ENCODE assay signal across 8 cellular contexts in genomic region chr21:45255381-45256020, GRCh38. TPM values are rescaled to one million over a fixed set of nuclear protein-coding genes. Genes with fewer than 3 reads are reported as not detected.
A peak's percentile ranks its signal among the peaks of the same experiment; 100 is the strongest.
DNase-seq lines count a peak whose midpoint lies in the region; ATAC-seq, FAIRE-seq and TF ChIP-seq lines count a peak whose summit lies in the region.

No MANE protein-coding gene starts in this region.

- DNase-seq in activated CD8-positive, alpha-beta memory T cell treated with anti-CD3 and anti-CD28 coated beads for 24 hours, result peak; percentile 54
- no peak for DNase-seq in activated CD8-positive, alpha-beta memory T cell treated with anti-CD3 and anti-CD28 coated beads, Interleukin-2, amount 50 U/mL, for 4 hours
- DNase-seq in NCI-H2107 (lab: John Stamatoyannopoulos, UW) (peak; percentile 79), GM12878 (ENCODE audit: low read depth, low spot score) (no peak), osteoblast (ENCODE audit: insufficient read length, low spot score, missing footprints) (peak; percentile 61), NCI-H446 treated with DMSO at 0.1 percent for 48 hours (lab: John Stamatoyannopoulos, UW) (no peak), H4 (ENCODE audit: low spot score) (no peak), DMS79 (lab: John Stamatoyannopoulos, UW) (no peak)

- CTCF ChIA-PET in GM12878 (lab: Yijun Ruan, JAX), result interaction anchor here (0.6 kb wide), 1 partner anchor 184 kb away, joined by 3 read pairs; no protein-coding TSS in a partner anchor

- H3K4me1 ChIP-seq in GM12878 (ENCODE audit: control insufficient read depth, insufficient read depth, low read length) (no peaks in the 10 kb centered on the region), osteoblast (ENCODE audit: insufficient read depth, low read length) (peaks cover 5% of the 10 kb centered on the region)

- H3K9me3 ChIP-seq in GM12878 (replicated peaks; ENCODE audit: control insufficient read depth, insufficient read depth, low read length) (no peaks in the 10 kb centered on the region; the same call in 2 of the 3 replicates), osteoblast (ENCODE audit: low read depth, low read length) (no peaks in the 10 kb centered on the region)

- no peak for TF ChIP-seq RAD21 in GM12878 (IDR thresholded peaks at IDR 0.05; ENCODE audit: insufficient read depth, low read depth, low read length)

- in situ Hi-C loops in GM12878 (cut with MboI), result no loop called here

- RAD21 ChIA-PET in GM12878 (lab: Charles Lee; ENCODE audit: unreplicated experiment), result no interaction called here

- no peak for TF ChIP-seq POLR2A in GM12878 (IDR thresholded peaks at IDR 0.05; ENCODE audit: low read depth, low read length)

- SMC1A ChIA-PET in GM12878 (lab: Charles Lee; ENCODE audit: uncharacterized antibody, unreplicated experiment), result no interaction called here

- H2AFZ ChIP-seq in GM12878 (ENCODE audit: control insufficient read depth, low read depth, low read length) (no peak overlapping the region), osteoblast (ENCODE audit: low read length) (no peak overlapping the region)

- BruUV-seq in GM12878 (replicated peaks; lab: Mats Ljungman, UMichigan), result no TSS peak

- 41% methylated on average over 19 of the region's 22 CpGs for WGBS in GM12878 (ENCODE audit: insufficient coverage, insufficient replicate concordance, low lambda C conversion rate, missing lambda C conversion rate)

- TF ChIP-seq CTCF in GM12878 (IDR thresholded peaks at IDR 0.05 in 2 of 3, conservative IDR thresholded peaks at IDR 0.05 in 1 of 3; ENCODE audit: control insufficient read depth in 2 of 3, extremely low read depth in 1 of 3, insufficient read depth in 1 of 3, low read depth in 3 of 3, low read length in 3 of 3) (no peak), osteoblast (IDR thresholded peaks at IDR 0.05; ENCODE audit: extremely low read depth, low read depth, low read length) (no peak)

- FAIRE-seq in GM12878 (lab: Jason Lieb, UNC), result no peak

- H3K79me2 ChIP-seq in GM12878 (ENCODE audit: control insufficient read depth, insufficient read depth, low read length) (no peaks in the 10 kb centered on the region), osteoblast (ENCODE audit: insufficient read depth, low read length) (no peaks in the 10 kb centered on the region)

- H3K4me2 ChIP-seq in GM12878 (ENCODE audit: control insufficient read depth, insufficient read depth) (no peak overlapping the region), osteoblast (ENCODE audit: insufficient read depth, low read length) (no peak overlapping the region)

- peak; percentile 85 for ATAC-seq in GM12878

- H3K9ac ChIP-seq in GM12878 (ENCODE audit: control insufficient read depth, insufficient read depth, low read length), result no peak overlapping the region

- no peaks in the 10 kb centered on the region for H3K27me3 ChIP-seq in GM12878 (replicated peaks in 1 of 2; ENCODE audit: control insufficient read depth in 2 of 2, insufficient read depth in 2 of 2, low read length in 1 of 2)
- H3K27me3 ChIP-seq in osteoblast (ENCODE audit: insufficient read depth, low read length), result peaks cover 36% of the 10 kb centered on the region

- no peak overlapping the region for H3K4me3 ChIP-seq in GM12878
- no peak overlapping the region for H3K4me3 ChIP-seq in osteoblast (ENCODE audit: insufficient read depth, low read length)

- POLR2A ChIA-PET in GM12878 (lab: Charles Lee), result no interaction called here

- intact Hi-C loops in GM12878 (cut with micrococcal nuclease; ENCODE audit: unreplicated experiment), result no loop called here

- no peaks in the 10 kb centered on the region for H4K20me1 ChIP-seq in GM12878 (ENCODE audit: control insufficient read depth, insufficient read depth)
- no peaks in the 10 kb centered on the region for H4K20me1 ChIP-seq in osteoblast (ENCODE audit: insufficient read depth, low read length)

- no peak for TF ChIP-seq EP300 in GM12878 (IDR thresholded peaks at IDR 0.05; ENCODE audit: borderline replicate concordance in 1 of 2, control insufficient read depth in 1 of 2, low read depth in 2 of 2, low read length in 2 of 2)

- H3K36me3 ChIP-seq in GM12878 (ENCODE audit: control insufficient read depth in 2 of 2, insufficient read depth in 2 of 2, low read length in 1 of 2) (no peaks in the 10 kb centered on the region), osteoblast (ENCODE audit: insufficient read depth, low read length) (no peaks in the 10 kb centered on the region)

- H3K27ac ChIP-seq in GM12878 (ENCODE audit: control insufficient read depth, insufficient read depth) (no peak overlapping the region), osteoblast (ENCODE audit: low read depth, low read length) (no peak overlapping the region)

TF ChIP-seq in GM12878, 131 proteins besides CTCF, POLR2A, EP300 and RAD21 (continues in another document):
- TF ChIP-seq RAD51 (IDR thresholded peaks at IDR 0.05) (peak; percentile 92), POU2F2 (IDR thresholded peaks at IDR 0.05; ENCODE audit: borderline replicate concordance, low read depth, low read length) (no peak), HDAC2 (IDR thresholded peaks at IDR 0.05) (no peak), ETV6 (conservative IDR thresholded peaks at IDR 0.05 in 1 of 2, IDR thresholded peaks at IDR 0.05 in 1 of 2; ENCODE audit: borderline replicate concordance in 1 of 2, low read depth in 1 of 2) (no peak), HCFC1 (IDR thresholded peaks at IDR 0.05; ENCODE audit: low read length) (no peak), NRF1 (conservative IDR thresholded peaks at IDR 0.05; ENCODE audit: low read depth, low read length) (no peak), YBX1 (IDR thresholded peaks at IDR 0.05) (no peak), ATF3 (IDR thresholded peaks at IDR 0.05; ENCODE audit: borderline replicate concordance, extremely low read depth, low read depth, low read length) (peak; percentile 26; the same call in 1 of the 2 replicates), ELK1 (IDR thresholded peaks at IDR 0.05; ENCODE audit: low read depth, low read length) (no peak), CHD2 (IDR thresholded peaks at IDR 0.05; ENCODE audit: borderline replicate concordance, low read depth, low read length) (no peak), PAX5 (IDR thresholded peaks at IDR 0.05; ENCODE audit: borderline replicate concordance, low read depth, low read length) (0 out of 2 replicates have a peak, but pooled peaks have one; percentile 26)
- TF ChIP-seq, protein P1, sequence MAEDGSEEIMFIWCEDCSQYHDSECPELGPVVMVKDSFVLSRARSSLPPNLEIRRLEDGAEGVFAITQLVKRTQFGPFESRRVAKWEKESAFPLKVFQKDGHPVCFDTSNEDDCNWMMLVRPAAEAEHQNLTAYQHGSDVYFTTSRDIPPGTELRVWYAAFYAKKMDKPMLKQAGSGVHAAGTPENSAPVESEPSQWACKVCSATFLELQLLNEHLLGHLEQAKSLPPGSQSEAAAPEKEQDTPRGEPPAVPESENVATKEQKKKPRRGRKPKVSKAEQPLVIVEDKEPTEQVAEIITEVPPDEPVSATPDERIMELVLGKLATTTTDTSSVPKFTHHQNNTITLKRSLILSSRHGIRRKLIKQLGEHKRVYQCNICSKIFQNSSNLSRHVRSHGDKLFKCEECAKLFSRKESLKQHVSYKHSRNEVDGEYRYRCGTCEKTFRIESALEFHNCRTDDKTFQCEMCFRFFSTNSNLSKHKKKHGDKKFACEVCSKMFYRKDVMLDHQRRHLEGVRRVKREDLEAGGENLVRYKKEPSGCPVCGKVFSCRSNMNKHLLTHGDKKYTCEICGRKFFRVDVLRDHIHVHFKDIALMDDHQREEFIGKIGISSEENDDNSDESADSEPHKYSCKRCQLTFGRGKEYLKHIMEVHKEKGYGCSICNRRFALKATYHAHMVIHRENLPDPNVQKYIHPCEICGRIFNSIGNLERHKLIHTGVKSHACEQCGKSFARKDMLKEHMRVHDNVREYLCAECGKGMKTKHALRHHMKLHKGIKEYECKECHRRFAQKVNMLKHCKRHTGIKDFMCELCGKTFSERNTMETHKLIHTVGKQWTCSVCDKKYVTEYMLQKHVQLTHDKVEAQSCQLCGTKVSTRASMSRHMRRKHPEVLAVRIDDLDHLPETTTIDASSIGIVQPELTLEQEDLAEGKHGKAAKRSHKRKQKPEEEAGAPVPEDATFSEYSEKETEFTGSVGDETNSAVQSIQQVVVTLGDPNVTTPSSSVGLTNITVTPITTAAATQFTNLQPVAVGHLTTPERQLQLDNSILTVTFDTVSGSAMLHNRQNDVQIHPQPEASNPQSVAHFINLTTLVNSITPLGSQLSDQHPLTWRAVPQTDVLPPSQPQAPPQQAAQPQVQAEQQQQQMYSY (CRISPR knock-in tag; IDR thresholded peaks at IDR 0.05), result no peak

RNA-seq across cellular contexts. Expression of gene POFUT2, which starts 32.2 kb away (rescaled TPM):
- 49.9 and 52.0 TPM in 2 replicates for total RNA-seq in GM12878 (2013; cell fraction: nucleolus; rRNA removed)
- total RNA-seq in GM12878 (2014; rRNA removed), result 5.3 and 7.6 TPM in 2 replicates
- 3.6 and 4.5 TPM in 2 replicates for total RNA-seq in GM12878 (2014; rRNA removed; fragmentation: Illumina TruSeq; extraction: Trizol)
- total RNA-seq in GM12878 (2021), result 11.8 and 15.1 TPM in 2 replicates
- 5.5 TPM for polyA plus RNA-seq in GM12878 (2011; ENCODE audit: low read depth)
- polyA plus RNA-seq in GM12878 (2011; rRNA removed), result 8.0 and 9.1 TPM in 2 replicates
- 7.5 and 9.1 TPM in 2 replicates for polyA plus RNA-seq in GM12878 (2011; cell fraction: cytosol; rRNA removed)
- polyA plus RNA-seq in GM12878 (2011; cell fraction: nucleus; rRNA removed), result 97.7 and 118 TPM in 2 replicates
- polyA plus RNA-seq in GM12878 (2012), result 13.8 and 15.7 TPM in 2 replicates
- polyA plus RNA-seq in GM12878 (2014; fragmentation: Illumina TruSeq; extraction: Trizol), result 4.7 and 8.0 TPM in 2 replicates
- 1 to 10 TPM; 1.2 to 1.6 TPM for polyA plus RNA-seq in GM12878 (2014; fragmentation: Nextera tagmentation; extraction: Ambion mirVana)
- 12.2 and 12.7 TPM in 2 replicates for polyA plus RNA-seq in GM12878 (2014; rRNA removed)
- polyA plus RNA-seq in GM12878 (2016; fragmentation: Nextera tagmentation; extraction: Ambion mirVana), result 1 to 10 TPM; 5.2 to 6.0 TPM
- polyA minus RNA-seq in GM12878 (2011; rRNA and poly(A)+ RNA removed), result 6.0 and 9.5 TPM in 2 replicates
- 0.67 and 1.8 TPM in 2 replicates for polyA minus RNA-seq in GM12878 (2011; cell fraction: cytosol; rRNA and poly(A)+ RNA removed)
- polyA minus RNA-seq in GM12878 (2011; cell fraction: nucleus; rRNA and poly(A)+ RNA removed), result 19.7 and 22.3 TPM in 2 replicates
- 35.8 and 39.2 TPM in 2 replicates for total RNA-seq in osteoblast
- 27.7 and 28.7 TPM in 2 replicates for total RNA-seq in H4 (2014; rRNA removed; shearing (Covaris generic))

Comparison
In these comparisons a context has a peak if more than half of its experiments do, and no peak if none do; other contexts are left out.
1. DNase-seq: peak in activated CD8-positive, alpha-beta memory T cell treated with anti-CD3 and anti-CD28 coated beads for 24 hours (single experiment), NCI-H2107 (single experiment) and osteoblast (single experiment); none in activated CD8-positive, alpha-beta memory T cell treated with anti-CD3 and anti-CD28 coated beads, Interleukin-2, amount 50 U/mL, for 4 hours (single experiment), GM12878 (single experiment), NCI-H446 treated with DMSO at 0.1 percent for 48 hours (single experiment), H4 (single experiment) and DMS79 (single experiment).